Comparison of ENCODE assay signal across 1 cellular context in genomic region chr5:13866792-13867191, GRCh38.
A peak's percentile ranks its signal among the peaks of the same experiment; 100 is the strongest.
TF ChIP-seq lines count a peak whose summit lies in the region.

No MANE protein-coding gene starts in this region.

TF ChIP-seq in HepG2, 621 proteins besides CTCF, POLR2A, EP300 and RAD21 (continued from another document and continues in another):
- no peak for TF ChIP-seq NFAT5 (CRISPR knock-in tag; IDR thresholded peaks at IDR 0.05)
- TF ChIP-seq SP5 (CRISPR knock-in tag; IDR thresholded peaks at IDR 0.05; ENCODE audit: borderline replicate concordance, low read depth), result no peak
- TF ChIP-seq RARA (CRISPR knock-in tag; IDR thresholded peaks at IDR 0.05), result peak; percentile 35; the same call in 1 of the 2 replicates
- TF ChIP-seq TBX3 (IDR thresholded peaks at IDR 0.05; ENCODE audit: borderline replicate concordance), result no peak
- no peak for TF ChIP-seq ZNF143 (CRISPR knock-in tag; IDR thresholded peaks at IDR 0.05)
- TF ChIP-seq, protein P1, sequence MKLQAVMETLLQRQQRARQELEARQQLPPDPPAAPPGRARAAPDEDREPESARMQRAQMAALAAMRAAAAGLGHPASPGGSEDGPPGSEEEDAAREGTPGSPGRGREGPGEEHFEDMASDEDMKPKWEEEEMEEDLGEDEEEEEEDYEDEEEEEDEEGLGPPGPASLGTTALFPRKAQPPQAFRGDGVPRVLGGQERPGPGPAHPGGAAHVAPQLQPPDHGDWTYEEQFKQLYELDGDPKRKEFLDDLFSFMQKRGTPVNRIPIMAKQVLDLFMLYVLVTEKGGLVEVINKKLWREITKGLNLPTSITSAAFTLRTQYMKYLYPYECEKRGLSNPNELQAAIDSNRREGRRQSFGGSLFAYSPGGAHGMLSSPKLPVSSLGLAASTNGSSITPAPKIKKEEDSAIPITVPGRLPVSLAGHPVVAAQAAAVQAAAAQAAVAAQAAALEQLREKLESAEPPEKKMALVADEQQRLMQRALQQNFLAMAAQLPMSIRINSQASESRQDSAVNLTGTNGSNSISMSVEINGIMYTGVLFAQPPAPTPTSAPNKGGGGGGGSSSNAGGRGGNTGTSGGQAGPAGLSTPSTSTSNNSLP (IDR thresholded peaks at IDR 0.05; ENCODE audit: low read depth, low read length), result no peak
- no peak; the same call in 1 of the 2 replicates for TF ChIP-seq HDAC2 (CRISPR knock-in tag; IDR thresholded peaks at IDR 0.05)
- TF ChIP-seq SOX13 (IDR thresholded peaks at IDR 0.05), result no peak
- TF ChIP-seq SOX13 (CRISPR knock-in tag; conservative IDR thresholded peaks at IDR 0.05 in 1 of 2, IDR thresholded peaks at IDR 0.05 in 1 of 2), result 0 out of 4 replicates have a peak, but pooled peaks of 1 of the 2 experiments have one; percentile 16
- no peak for TF ChIP-seq ZBTB7B (CRISPR knock-in tag; IDR thresholded peaks at IDR 0.05)
- TF ChIP-seq EZH2 (conservative IDR thresholded peaks at IDR 0.05; ENCODE audit: low read depth, low read length), result no peak
- no peak for TF ChIP-seq POGK (CRISPR knock-in tag; conservative IDR thresholded peaks at IDR 0.05)
- 0 out of 2 replicates have a peak, but pooled peaks have one; percentile 58 for TF ChIP-seq HMGXB3 (CRISPR knock-in tag; IDR thresholded peaks at IDR 0.05; ENCODE audit: borderline replicate concordance)
- no peak for TF ChIP-seq GTF3A (CRISPR knock-in tag; conservative IDR thresholded peaks at IDR 0.05)
- TF ChIP-seq, protein P2, sequence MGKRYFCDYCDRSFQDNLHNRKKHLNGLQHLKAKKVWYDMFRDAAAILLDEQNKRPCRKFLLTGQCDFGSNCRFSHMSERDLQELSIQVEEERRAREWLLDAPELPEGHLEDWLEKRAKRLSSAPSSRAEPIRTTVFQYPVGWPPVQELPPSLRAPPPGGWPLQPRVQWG (CRISPR knock-in tag; IDR thresholded peaks at IDR 0.05; ENCODE audit: borderline replicate concordance, low read depth), result no peak
- no peak for TF ChIP-seq DMAP1 (CRISPR knock-in tag; IDR thresholded peaks at IDR 0.05)
- TF ChIP-seq SIX1 (CRISPR knock-in tag; IDR thresholded peaks at IDR 0.05; ENCODE audit: borderline replicate concordance), result no peak
- no peak for TF ChIP-seq ZNF234 (CRISPR knock-in tag; conservative IDR thresholded peaks at IDR 0.05)
- no peak for TF ChIP-seq CENPT (CRISPR knock-in tag; IDR thresholded peaks at IDR 0.05; ENCODE audit: low read depth)
- no peak for TF ChIP-seq BORCS8-MEF2B (CRISPR knock-in tag; IDR thresholded peaks at IDR 0.05)
- TF ChIP-seq IRF2 (CRISPR knock-in tag; IDR thresholded peaks at IDR 0.05), result no peak
- TF ChIP-seq SRY (CRISPR knock-in tag; IDR thresholded peaks at IDR 0.05), result no peak
- no peak for TF ChIP-seq LCORL (IDR thresholded peaks at IDR 0.05)
- TF ChIP-seq LCORL (CRISPR knock-in tag; IDR thresholded peaks at IDR 0.05), result no peak
- no peak for TF ChIP-seq ZNF121 (CRISPR knock-in tag; IDR thresholded peaks at IDR 0.05)
- TF ChIP-seq MXD4 (CRISPR knock-in tag; IDR thresholded peaks at IDR 0.05), result no peak; the same call in 1 of the 2 replicates
- TF ChIP-seq, protein P3, sequence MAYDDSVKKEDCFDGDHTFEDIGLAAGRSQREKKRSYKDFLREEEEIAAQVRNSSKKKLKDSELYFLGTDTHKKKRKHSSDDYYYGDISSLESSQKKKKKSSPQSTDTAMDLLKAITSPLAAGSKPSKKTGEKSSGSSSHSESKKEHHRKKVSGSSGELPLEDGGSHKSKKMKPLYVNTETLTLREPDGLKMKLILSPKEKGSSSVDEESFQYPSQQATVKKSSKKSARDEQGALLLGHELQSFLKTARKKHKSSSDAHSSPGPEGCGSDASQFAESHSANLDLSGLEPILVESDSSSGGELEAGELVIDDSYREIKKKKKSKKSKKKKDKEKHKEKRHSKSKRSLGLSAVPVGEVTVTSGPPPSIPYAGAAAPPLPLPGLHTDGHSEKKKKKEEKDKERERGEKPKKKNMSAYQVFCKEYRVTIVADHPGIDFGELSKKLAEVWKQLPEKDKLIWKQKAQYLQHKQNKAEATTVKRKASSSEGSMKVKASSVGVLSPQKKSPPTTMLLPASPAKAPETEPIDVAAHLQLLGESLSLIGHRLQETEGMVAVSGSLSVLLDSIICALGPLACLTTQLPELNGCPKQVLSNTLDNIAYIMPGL (CRISPR knock-in tag; IDR thresholded peaks at IDR 0.05; ENCODE audit: borderline replicate concordance in 1 of 2, low read depth in 1 of 2), result no peak
- no peak for TF ChIP-seq ZNF296 (CRISPR knock-in tag; conservative IDR thresholded peaks at IDR 0.05)
- no peak for TF ChIP-seq BRD4 (CRISPR knock-in tag; IDR thresholded peaks at IDR 0.05)
- TF ChIP-seq ZKSCAN8 (CRISPR knock-in tag; IDR thresholded peaks at IDR 0.05; ENCODE audit: borderline replicate concordance), result no peak
- TF ChIP-seq ZBTB4 (CRISPR knock-in tag; IDR thresholded peaks at IDR 0.05; ENCODE audit: borderline replicate concordance), result no peak
- TF ChIP-seq ZNF232 (CRISPR knock-in tag; IDR thresholded peaks at IDR 0.05; ENCODE audit: borderline replicate concordance), result peak; percentile 60; the same call in 1 of the 2 replicates
- TF ChIP-seq, protein P4, sequence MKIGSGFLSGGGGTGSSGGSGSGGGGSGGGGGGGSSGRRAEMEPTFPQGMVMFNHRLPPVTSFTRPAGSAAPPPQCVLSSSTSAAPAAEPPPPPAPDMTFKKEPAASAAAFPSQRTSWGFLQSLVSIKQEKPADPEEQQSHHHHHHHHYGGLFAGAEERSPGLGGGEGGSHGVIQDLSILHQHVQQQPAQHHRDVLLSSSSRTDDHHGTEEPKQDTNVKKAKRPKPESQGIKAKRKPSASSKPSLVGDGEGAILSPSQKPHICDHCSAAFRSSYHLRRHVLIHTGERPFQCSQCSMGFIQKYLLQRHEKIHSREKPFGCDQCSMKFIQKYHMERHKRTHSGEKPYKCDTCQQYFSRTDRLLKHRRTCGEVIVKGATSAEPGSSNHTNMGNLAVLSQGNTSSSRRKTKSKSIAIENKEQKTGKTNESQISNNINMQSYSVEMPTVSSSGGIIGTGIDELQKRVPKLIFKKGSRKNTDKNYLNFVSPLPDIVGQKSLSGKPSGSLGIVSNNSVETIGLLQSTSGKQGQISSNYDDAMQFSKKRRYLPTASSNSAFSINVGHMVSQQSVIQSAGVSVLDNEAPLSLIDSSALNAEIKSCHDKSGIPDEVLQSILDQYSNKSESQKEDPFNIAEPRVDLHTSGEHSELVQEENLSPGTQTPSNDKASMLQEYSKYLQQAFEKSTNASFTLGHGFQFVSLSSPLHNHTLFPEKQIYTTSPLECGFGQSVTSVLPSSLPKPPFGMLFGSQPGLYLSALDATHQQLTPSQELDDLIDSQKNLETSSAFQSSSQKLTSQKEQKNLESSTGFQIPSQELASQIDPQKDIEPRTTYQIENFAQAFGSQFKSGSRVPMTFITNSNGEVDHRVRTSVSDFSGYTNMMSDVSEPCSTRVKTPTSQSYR (CRISPR knock-in tag; IDR thresholded peaks at IDR 0.05; ENCODE audit: borderline replicate concordance), result peak; percentile 25; the same call in 1 of the 2 replicates
- TF ChIP-seq, protein P5, sequence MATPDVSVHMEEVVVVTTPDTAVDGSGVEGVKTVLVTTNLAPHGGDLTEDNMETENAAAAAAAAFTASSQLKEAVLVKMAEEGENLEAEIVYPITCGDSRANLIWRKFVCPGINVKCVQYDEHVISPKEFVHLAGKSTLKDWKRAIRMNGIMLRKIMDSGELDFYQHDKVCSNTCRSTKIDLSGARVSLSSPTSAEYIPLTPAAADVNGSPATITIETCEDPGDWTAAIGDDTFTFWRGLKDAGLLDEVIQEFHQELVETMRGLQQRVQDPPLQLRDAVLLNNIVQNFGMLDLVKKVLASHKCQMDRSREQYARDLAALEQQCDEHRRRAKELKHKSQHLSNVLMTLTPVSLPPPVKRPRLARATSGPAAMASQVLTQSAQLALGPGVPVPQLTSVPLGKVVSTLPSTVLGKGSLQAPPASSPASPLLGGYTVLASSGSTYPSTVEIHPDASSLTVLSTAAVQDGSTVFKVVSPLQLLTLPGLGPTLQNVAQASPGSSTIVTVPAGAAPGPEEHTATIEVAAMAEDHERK (CRISPR knock-in tag; IDR thresholded peaks at IDR 0.05; ENCODE audit: low read depth), result no peak
- no peak for TF ChIP-seq AGO1 (IDR thresholded peaks at IDR 0.05; ENCODE audit: low read depth, low read length, poor library complexity, severe bottlenecking)
